ENCODE assay signal across 25 cellular contexts in the genomic region with DNA sequence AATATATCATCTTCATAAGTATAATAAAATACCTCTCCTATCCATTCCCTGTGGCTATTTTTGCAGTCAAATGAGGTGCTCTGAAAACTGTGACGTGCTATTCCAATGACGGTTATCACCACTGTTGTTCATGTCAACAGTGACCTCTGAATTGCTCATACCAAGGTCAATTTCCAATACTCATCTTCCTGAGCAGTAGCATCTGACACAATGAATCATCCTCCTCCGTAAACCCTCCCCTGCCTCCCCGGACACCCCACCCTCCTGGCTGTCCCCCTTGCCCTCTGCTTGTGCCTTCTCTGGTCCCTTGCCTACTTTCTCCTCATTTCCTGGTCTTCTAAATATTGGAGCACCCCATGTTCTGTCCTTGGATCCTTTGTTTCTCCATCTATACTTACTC.
DNase-seq lines count a peak whose midpoint lies in the region; ATAC-seq and FAIRE-seq lines count a peak whose summit lies in the region.
"Had no signal": no experiment of that assay in that cellular context is flagged by ENCODE, and none has a peak within 500 bp of the region (broad histone marks: within the 10 kb centered on the region; RNA-seq: fewer than 3 reads in every experiment).

No MANE protein-coding gene starts in this region.

- intact Hi-C loops in left colon (cut with DNase I, micrococcal nuclease), result no loop called here

- DNase-seq in Daoy (ENCODE audit: low read depth) (peak; percentile 17), HTR-8/SVneo (ENCODE audit: insufficient read length, low spot score) (no peak), brain pericyte (ENCODE audit: low read depth, low spot score) (peak; percentile 27), left colon (no peak), OCI-M1 (lab: John Stamatoyannopoulos, UW) (no peak)
- DNase-seq in stimulated activated CD4-positive, alpha-beta T cell treated with anti-CD3 and anti-CD28 coated beads, Interleukin-15, amount 100 ng/mL, for 24 hours, result no peak
- no peak for DNase-seq in activated effector memory CD4-positive, alpha-beta T cell treated with anti-CD3 and anti-CD28 coated beads, Interleukin-2, amount 50 U/mL, for 16 hours
- DNase-seq: activated CD4-positive, alpha-beta T cell treated with anti-CD3 and anti-CD28 coated beads, Interleukin-2, amount 10 ng/mL, durations not matched to agents 24 days and 14 days; activated CD8-positive, alpha-beta memory T cell treated with anti-CD3 and anti-CD28 coated beads, Interleukin-2, amount 10 ng/mL, durations not matched to agents 7 days and 5 days; activated naive CD4-positive, alpha-beta T cell treated with anti-CD3 and anti-CD28 coated beads, Interleukin-2, amount 10 ng/mL, durations not matched to agents 7 days and 5 days; COR-L47; DMS79 treated with DMSO at 0.1 percent for 48 hours; heart right ventricle; Karpas-422; naive thymus-derived CD8-positive, alpha-beta T cell; NCI-H1048; NCI-H1930; NCI-H226; ovary; stimulated activated naive CD8-positive, alpha-beta T cell treated with anti-CD3 and anti-CD28 coated beads, Interleukin-15, Interleukin-2, amounts not matched to agents 100 U/mL and 50 U/mL, for 24 hours; WERI-Rb-1 had no signal

- FAIRE-seq in HTR-8/SVneo (lab: Jason Lieb, UNC), result peak; percentile 92
- FAIRE-seq: GM19239 had no signal

- ATAC-seq in left colon (peak; percentile 46), HG02973 (IDR thresholded peaks at IDR 0.05; ENCODE audit: unreplicated experiment) (no peak)
- ATAC-seq: activated CD8-positive, alpha-beta memory T cell treated with anti-CD3 and anti-CD28 coated beads, Interleukin-2, amount 10 ng/mL, durations not matched to agents 7 days and 5 days; heart right ventricle; left lobe of liver; naive thymus-derived CD8-positive, alpha-beta T cell; Right ventricle myocardium inferior; stimulated activated naive CD8-positive, alpha-beta T cell treated with anti-CD3 and anti-CD28 coated beads, Interleukin-15, Interleukin-2, amounts not matched to agents 100 U/mL and 50 U/mL, for 24 hours had no signal

Comparison
In these comparisons a context has a peak if more than half of its experiments do, and no peak if none do; other contexts are left out.
1. DNase-seq: peak in Daoy (single experiment) and brain pericyte (single experiment); none in HTR-8/SVneo (single experiment), left colon (0 of 2), stimulated activated CD4-positive, alpha-beta T cell treated with anti-CD3 and anti-CD28 coated beads, Interleukin-15, amount 100 ng/mL, for 24 hours (single experiment), activated effector memory CD4-positive, alpha-beta T cell treated with anti-CD3 and anti-CD28 coated beads, Interleukin-2, amount 50 U/mL, for 16 hours (single experiment) and OCI-M1 (single experiment).